ENCODE assay signal across 16 cellular contexts in genomic region chr10:11951695-11952094, GRCh38.
DNase-seq lines count a peak whose midpoint lies in the region; ATAC-seq, FAIRE-seq and TF ChIP-seq lines count a peak whose summit lies in the region.
"Had no signal": no experiment of that assay in that cellular context is flagged by ENCODE, and none has a peak within 500 bp of the region (broad histone marks: within the 10 kb centered on the region; RNA-seq: fewer than 3 reads in every experiment).

No MANE protein-coding gene starts in this region.

- whole genome bisulfite sequencing in HepG2 (ENCODE audit: low lambda C conversion rate) = 91% methylated on average over 5 of the region's 5 CpGs
- WGBS in right lobe of liver (ENCODE audit: insufficient coverage, low coverage, low lambda C conversion rate, missing lambda C conversion rate) = 85% methylated on average over 5 of the region's 5 CpGs

- no peaks in the 10 kb centered on the region for H3K79me2 ChIP-seq in HepG2 (ENCODE audit: insufficient read depth, low read length)

- intact Hi-C loops in HepG2 (cut with micrococcal nuclease; ENCODE audit: unreplicated experiment) (no loop called here), right lobe of liver (cut with DNase I) (no loop called here), left lung (cut with DNase I) (no loop called here), gastrocnemius medialis (cut with DNase I; ENCODE audit: low total_unique reads) (no loop called here)

- TF ChIP-seq RAD21 in HepG2 (CRISPR knock-in tag; IDR thresholded peaks at IDR 0.05) = no peak

- H3K4me3 ChIP-seq in HepG2 (replicated peaks in 1 of 3; ENCODE audit: insufficient read depth in 1 of 3, low read depth in 2 of 3, low read length in 3 of 3) = no peak overlapping the region
- no peak overlapping the region for H3K4me3 ChIP-seq in right lobe of liver
- H3K4me3 ChIP-seq in left lung = no peak overlapping the region
- H3K4me3 ChIP-seq in gastrocnemius medialis = no peak overlapping the region

- H3K27ac ChIP-seq in HepG2 (ENCODE audit: extremely low read length, insufficient read depth, low read length) = peak overlapping the region; percentile 79
- H3K27ac ChIP-seq in right lobe of liver = no peak overlapping the region
- no peak overlapping the region for H3K27ac ChIP-seq in left lung
- H3K27ac ChIP-seq in gastrocnemius medialis = peak overlapping the region in 3 of 4 donors; percentile 29 to 55 (median 45)

- DNase-seq in HepG2 (ENCODE audit: low spot score) (no peak), right lobe of liver (no peak), left lung (no peak), gastrocnemius medialis (no peak)
- DNase-seq: C1 segment of cervical spinal cord; Calu3; CD4-positive, alpha-beta memory T cell; COR-L47; DMS153; DND-41; H7; HCEC 1CT had no signal

- no peaks in the 10 kb centered on the region for H4K20me1 ChIP-seq in HepG2 (ENCODE audit: insufficient read depth, low read length)

- POLR2A ChIA-PET in HepG2 (lab: Yijun Ruan, JAX) = interaction anchor here (0.7 kb wide), 1 partner anchor 76 kb away, joined by 3 read pairs; no protein-coding TSS in a partner anchor

- FAIRE-seq in HepG2 (lab: Jason Lieb, UNC) = no peak
- FAIRE-seq: GM19239, H1 had no signal

- ATAC-seq in HepG2 = no peak
- no peak for ATAC-seq in right lobe of liver
- ATAC-seq in left lung = peak; percentile 64
- peak; percentile 68 to 91 for ATAC-seq in gastrocnemius medialis
- no peak for ATAC-seq in GM19351 (IDR thresholded peaks at IDR 0.05; ENCODE audit: unreplicated experiment)
- no peak for ATAC-seq in GM19328 (IDR thresholded peaks at IDR 0.05; ENCODE audit: unreplicated experiment)

- in situ Hi-C loops in HepG2 (cut with HindIII; ENCODE audit: extremely low pct_ligation_motif_present, low pct_unique_long_range_greater_than_20kb) (no loop called here), gastrocnemius medialis (cut with MboI; ENCODE audit: low sequenced_read_pairs in 4 of 4) (no loop called here)

- no peak for TF ChIP-seq CTCF in HepG2 (CRISPR knock-in tag; IDR thresholded peaks at IDR 0.05)
- no peak for TF ChIP-seq CTCF in right lobe of liver (IDR thresholded peaks at IDR 0.05)
- no peak for TF ChIP-seq CTCF in left lung (IDR thresholded peaks at IDR 0.05)
- no peak for TF ChIP-seq CTCF in gastrocnemius medialis (IDR thresholded peaks at IDR 0.05 in 4 of 5, conservative IDR thresholded peaks at IDR 0.05 in 1 of 5)

- no TSS peak for BruUV-seq in HepG2 (replicated peaks; lab: Mats Ljungman, UMichigan)

- H3K27me3 ChIP-seq in HepG2 (ENCODE audit: control insufficient read depth in 1 of 2, insufficient read depth in 2 of 2, low read length in 2 of 2) = no peaks in the 10 kb centered on the region
- H3K27me3 ChIP-seq in right lobe of liver = no peaks in the 10 kb centered on the region
- no peaks in the 10 kb centered on the region for H3K27me3 ChIP-seq in left lung
- H3K27me3 ChIP-seq in gastrocnemius medialis = no peaks in the 10 kb centered on the region

- H2AFZ ChIP-seq in HepG2 (ENCODE audit: low read length) = no peak overlapping the region

- peaks cover 2 to 25% of the 10 kb centered on the region in 2 experiments; a peak in 4 of 5 replicates for H3K36me3 ChIP-seq in HepG2 (replicated peaks in 1 of 2; ENCODE audit: control insufficient read depth in 1 of 2, insufficient read depth in 2 of 2, low read length in 2 of 2)
- H3K36me3 ChIP-seq in right lobe of liver = peaks cover 0 to 33% (median 7%) of the 10 kb centered on the region in 4 donors
- H3K36me3 ChIP-seq in left lung = peaks cover 0 to 74% of the 10 kb centered on the region in 2 donors
- H3K36me3 ChIP-seq in gastrocnemius medialis = peaks cover 0 to 33% of the 10 kb centered on the region in 2 donors

- CTCF ChIA-PET in HepG2 (lab: Yijun Ruan, JAX; ENCODE audit: low intra/inter-chr PET ratio, low total read pairs) = no interaction called here

- H3K9me3 ChIP-seq in HepG2 (ENCODE audit: low read length) (no peaks in the 10 kb centered on the region), right lobe of liver (no peaks in the 10 kb centered on the region), left lung (no peaks in the 10 kb centered on the region), gastrocnemius medialis (no peaks in the 10 kb centered on the region)

- TF ChIP-seq POLR2A in HepG2 (IDR thresholded peaks at IDR 0.05; ENCODE audit: insufficient read depth in 1 of 2, low read depth in 2 of 2, low read length in 2 of 2) = no peak
- no peak for TF ChIP-seq POLR2A in right lobe of liver (IDR thresholded peaks at IDR 0.05)
- no peak for TF ChIP-seq POLR2A in gastrocnemius medialis (IDR thresholded peaks at IDR 0.05)

- no peak for TF ChIP-seq EP300 in HepG2 (IDR thresholded peaks at IDR 0.05; ENCODE audit: low read depth in 2 of 2, low read length in 2 of 2)
- TF ChIP-seq EP300 in HepG2 (CRISPR knock-in tag; IDR thresholded peaks at IDR 0.05; ENCODE audit: borderline replicate concordance) = no peak

- H3K4me1 ChIP-seq in HepG2 (ENCODE audit: insufficient read depth, low read length) = peaks cover 42% of the 10 kb centered on the region
- no peaks in the 10 kb centered on the region for H3K4me1 ChIP-seq in right lobe of liver
- peaks cover 0 to 9% of the 10 kb centered on the region in 2 donors for H3K4me1 ChIP-seq in left lung
- H3K4me1 ChIP-seq in gastrocnemius medialis = no peaks in the 10 kb centered on the region

- no peak overlapping the region for H3K9ac ChIP-seq in HepG2 (ENCODE audit: insufficient read depth, low read depth, low read length)

- no peak overlapping the region for H3K4me2 ChIP-seq in HepG2 (ENCODE audit: low read depth, low read length)

TF ChIP-seq in HepG2, 621 proteins besides CTCF, POLR2A, EP300 and RAD21:
- no peak for TF ChIP-seq HDAC1 (CRISPR knock-in tag; IDR thresholded peaks at IDR 0.05)
- TF ChIP-seq ZNF772 (CRISPR knock-in tag; IDR thresholded peaks at IDR 0.05) = no peak
- TF ChIP-seq ZNF274 (CRISPR knock-in tag; IDR thresholded peaks at IDR 0.05) = no peak
- TF ChIP-seq ZNF367 (CRISPR knock-in tag; IDR thresholded peaks at IDR 0.05; ENCODE audit: borderline replicate concordance) = no peak
- no peak for TF ChIP-seq ZNF839 (CRISPR knock-in tag; IDR thresholded peaks at IDR 0.05; ENCODE audit: borderline replicate concordance)
- TF ChIP-seq ZFP41 (CRISPR knock-in tag; IDR thresholded peaks at IDR 0.05; ENCODE audit: borderline replicate concordance) = no peak
- TF ChIP-seq NR2C2 (CRISPR knock-in tag; IDR thresholded peaks at IDR 0.05; ENCODE audit: borderline replicate concordance) = no peak
- TF ChIP-seq FOSL2 (CRISPR knock-in tag; IDR thresholded peaks at IDR 0.05) = no peak
- TF ChIP-seq ISL2 (CRISPR knock-in tag; IDR thresholded peaks at IDR 0.05) = no peak
- no peak for TF ChIP-seq TFDP1 (CRISPR knock-in tag; IDR thresholded peaks at IDR 0.05; ENCODE audit: borderline replicate concordance)
- TF ChIP-seq, protein P1, sequence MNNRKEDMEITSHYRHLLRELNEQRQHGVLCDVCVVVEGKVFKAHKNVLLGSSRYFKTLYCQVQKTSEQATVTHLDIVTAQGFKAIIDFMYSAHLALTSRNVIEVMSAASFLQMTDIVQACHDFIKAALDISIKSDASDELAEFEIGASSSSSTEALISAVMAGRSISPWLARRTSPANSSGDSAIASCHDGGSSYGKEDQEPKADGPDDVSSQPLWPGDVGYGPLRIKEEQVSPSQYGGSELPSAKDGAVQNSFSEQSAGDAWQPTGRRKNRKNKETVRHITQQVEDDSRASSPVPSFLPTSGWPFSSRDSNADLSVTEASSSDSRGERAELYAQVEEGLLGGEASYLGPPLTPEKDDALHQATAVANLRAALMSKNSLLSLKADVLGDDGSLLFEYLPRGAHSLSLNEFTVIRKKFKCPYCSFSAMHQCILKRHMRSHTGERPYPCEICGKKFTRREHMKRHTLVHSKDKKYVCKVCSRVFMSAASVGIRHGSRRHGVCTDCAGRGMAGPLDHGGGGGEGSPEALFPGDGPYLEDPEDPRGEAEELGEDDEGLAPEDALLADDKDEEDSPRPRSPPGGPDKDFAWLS (CRISPR knock-in tag; IDR thresholded peaks at IDR 0.05; ENCODE audit: borderline replicate concordance) = no peak

Comparison
In these comparisons a context has a peak if more than half of its experiments do, and no peak if none do; other contexts are left out.
1. H3K27ac ChIP-seq: peak in HepG2 (single experiment) and gastrocnemius medialis (3 of 4); none in right lobe of liver (0 of 3) and left lung (0 of 2).
2. ATAC-seq: peak in left lung (single experiment) and gastrocnemius medialis (2 of 2); none in HepG2 (single experiment), right lobe of liver (0 of 4), GM19351 (single experiment) and GM19328 (single experiment).